1 cellular context compared by ENCODE assay signal in genomic region chrX:113868169-113868568, GRCh38.
TF ChIP-seq lines count a peak whose summit lies in the region.

No MANE protein-coding gene starts in this region.

TF ChIP-seq in H1, 55 proteins besides CTCF, POLR2A, EP300 and RAD21:
- TF ChIP-seq SAP30 (IDR thresholded peaks at IDR 0.05; ENCODE audit: insufficient read depth, insufficient replicate concordance, low read length) (no peak), GTF2F1 (IDR thresholded peaks at IDR 0.05; ENCODE audit: borderline replicate concordance, low read depth, low read length) (no peak), KDM5A (IDR thresholded peaks at IDR 0.05; ENCODE audit: low read length) (no peak), USF2 (IDR thresholded peaks at IDR 0.05; ENCODE audit: low read length) (no peak), CTBP2 (IDR thresholded peaks at IDR 0.05; ENCODE audit: borderline replicate concordance, insufficient read depth, insufficient read length, low read length) (no peak), PHF8 (conservative IDR thresholded peaks at IDR 0.05; ENCODE audit: low read depth, low read length) (no peak), SIX5 (IDR thresholded peaks at IDR 0.05; ENCODE audit: low read depth, low read length) (no peak), CREB1 (IDR thresholded peaks at IDR 0.05) (no peak), RNF2 (IDR thresholded peaks at IDR 0.05; ENCODE audit: borderline replicate concordance, low read depth, low read length, missing control alignments, poor library complexity, severe bottlenecking) (no peak), CBX5 (IDR thresholded peaks at IDR 0.05; ENCODE audit: low read depth, low read length) (no peak), SUZ12 (IDR thresholded peaks at IDR 0.05; ENCODE audit: low read length) (no peak), JUN (IDR thresholded peaks at IDR 0.05; ENCODE audit: low read depth, low read length) (no peak), MAX (IDR thresholded peaks at IDR 0.05) (no peak), TEAD4 (IDR thresholded peaks at IDR 0.05; ENCODE audit: low read depth, low read length) (no peak), SP4 (IDR thresholded peaks at IDR 0.05; ENCODE audit: low read length) (no peak), ATF3 (IDR thresholded peaks at IDR 0.05; ENCODE audit: insufficient read depth, low read depth, low read length) (no peak), POU5F1 (IDR thresholded peaks at IDR 0.05; ENCODE audit: low read depth, low read length) (no peak), CHD2 (IDR thresholded peaks at IDR 0.05; ENCODE audit: low read length) (no peak), FOSL1 (IDR thresholded peaks at IDR 0.05; ENCODE audit: insufficient read depth, low read depth, low read length) (no peak), JUND (IDR thresholded peaks at IDR 0.05; ENCODE audit: low read length) (no peak)
TF ChIP-seq in H1: peak in this region for 0.
